ENCODE assay signal across 7 cellular contexts in genomic region chr17:7839199-7839889, GRCh38. TPM values are rescaled to one million over a fixed set of nuclear protein-coding genes. Genes with fewer than 3 reads are reported as not detected.
DNase-seq lines count a peak whose midpoint lies in the region; ATAC-seq, FAIRE-seq and TF ChIP-seq lines count a peak whose summit lies in the region.

No MANE protein-coding gene starts in this region.

- WGBS in small intestine, 3 donors = 19 to 47% (median 38%) methylated on average over 6 of the region's 6 CpGs

- peaks cover 83% of the 10 kb centered on the region for H3K4me1 Mint-ChIP-seq in T-helper 17 cell
- H3K4me1 Mint-ChIP-seq in glutamatergic neuron (ENCODE audit: low read depth, unreplicated experiment) = peaks cover 33% of the 10 kb centered on the region

- DNase-seq in HL-60 (ENCODE audit: low read depth in 1 of 2, low spot score in 1 of 2) (peak in 1 of 2 experiments; percentile 87), T-helper 17 cell (no peak), glutamatergic neuron (no peak), small intestine (peak; percentile 85), kidney glomerular epithelial cell (lab: John Stamatoyannopoulos, UW) (no peak)

- H3K4me3 Mint-ChIP-seq in T-helper 17 cell = peak overlapping the region; percentile 86
- peak overlapping the region; percentile 97 for H3K4me3 Mint-ChIP-seq in glutamatergic neuron (ENCODE audit: unreplicated experiment)

- no peaks in the 10 kb centered on the region for H3K27me3 Mint-ChIP-seq in T-helper 17 cell
- peaks cover 50% of the 10 kb centered on the region for H3K27me3 Mint-ChIP-seq in glutamatergic neuron (ENCODE audit: unreplicated experiment)

- ATAC-seq in T-helper 17 cell (no peak), HG03280 (IDR thresholded peaks at IDR 0.05; ENCODE audit: unreplicated experiment) (no peak), HG02571 (IDR thresholded peaks at IDR 0.05; ENCODE audit: unreplicated experiment) (no peak)

- TF ChIP-seq CTCF in HL-60 (IDR thresholded peaks at IDR 0.05; ENCODE audit: insufficient read depth, low read length) (no peak), glutamatergic neuron (IDR thresholded peaks at IDR 0.05; ENCODE audit: partially characterized antibody, unreplicated experiment) (no peak)

- H3K27ac ChIP-seq in HL-60 (replicated peaks) = peak overlapping the region; percentile 95
- H3K27ac ChIP-seq in small intestine (ENCODE audit: low read depth in 1 of 2, low read length in 1 of 2) = peak overlapping the region; percentile 45 to 67

- H3K4me1 ChIP-seq in small intestine (ENCODE audit: control insufficient read depth in 2 of 2, insufficient read depth in 1 of 2, low read depth in 1 of 2, low read length in 1 of 2) = peaks cover 4 to 16% of the 10 kb centered on the region in 2 donors

- H3K27me3 ChIP-seq in HL-60 (ENCODE audit: insufficient read depth, poor library complexity, severe bottlenecking) (no peaks in the 10 kb centered on the region), small intestine (ENCODE audit: control insufficient read depth in 2 of 2, insufficient read depth in 2 of 2, low read length in 2 of 2) (no peaks in the 10 kb centered on the region)

- no peaks in the 10 kb centered on the region for H3K36me3 ChIP-seq in small intestine (ENCODE audit: control insufficient read depth in 2 of 2, insufficient read depth in 2 of 2, low read length in 2 of 2)

- H3K4me3 ChIP-seq in HL-60 (replicated peaks; ENCODE audit: insufficient read depth, low read length) (peak overlapping the region; percentile 34), small intestine (ENCODE audit: low read depth in 1 of 2, low read length in 2 of 2) (peak overlapping the region in 1 of 2 donors; percentile 50)

- H3K9me3 ChIP-seq in T-helper 17 cell (ENCODE audit: control insufficient read depth, low read length, poor library complexity, severe bottlenecking) (no peaks in the 10 kb centered on the region), small intestine (ENCODE audit: control insufficient read depth, low read depth) (no peaks in the 10 kb centered on the region)

- peaks cover 10% of the 10 kb centered on the region for H3K36me3 Mint-ChIP-seq in T-helper 17 cell (ENCODE audit: low read depth)
- H3K36me3 Mint-ChIP-seq in glutamatergic neuron (ENCODE audit: unreplicated experiment) = peaks cover 5% of the 10 kb centered on the region

- no peak for FAIRE-seq in small intestine (lab: Jason Lieb, UNC)

- peaks cover 50% of the 10 kb centered on the region for H3K9me3 Mint-ChIP-seq in glutamatergic neuron (ENCODE audit: unreplicated experiment)

- peak overlapping the region; percentile 100 for H3K27ac Mint-ChIP-seq in T-helper 17 cell
- H3K27ac Mint-ChIP-seq in glutamatergic neuron (ENCODE audit: unreplicated experiment) = peak overlapping the region; percentile 98

RNA-seq across cellular contexts. Expression of gene KDM6B, which starts 5.3 kb away (rescaled TPM):
- total RNA-seq in T-helper 17 cell = 100 to 1,000 TPM; 207 to 231 TPM
- 191 TPM for total RNA-seq in glutamatergic neuron (ENCODE audit: unreplicated experiment)
- polyA plus RNA-seq in small intestine = 10 to 100 TPM in 2 of 3 donors, 1 to 10 TPM in 1; 8.4 to 26.1 (median 11.2) TPM

RNA-seq across cellular contexts. Expression of gene TMEM88, which starts 15.5 kb away (rescaled TPM):
- 10 to 100 TPM; 31.0 to 31.3 TPM for total RNA-seq in T-helper 17 cell
- total RNA-seq in glutamatergic neuron (ENCODE audit: unreplicated experiment) = 23.7 TPM
- 10 to 100 TPM in 1 of 3 donors, 1 to 10 TPM in 2; 3.8 to 17.5 (median 8.9) TPM for polyA plus RNA-seq in small intestine

RNA-seq across cellular contexts. Expression of gene NAA38, which starts 18.0 kb away (rescaled TPM):
- total RNA-seq in T-helper 17 cell = 10 to 100 TPM; 26.8 to 30.3 TPM
- 49.7 TPM for total RNA-seq in glutamatergic neuron (ENCODE audit: unreplicated experiment)
- 100 to 1,000 TPM in 1 of 3 donors, 10 to 100 TPM in 2; 70.0 to 142 (median 76.7) TPM for polyA plus RNA-seq in small intestine

RNA-seq across cellular contexts. Expression of gene CYB5D1, which starts 18.5 kb away (rescaled TPM):
- 10 to 100 TPM in 1 of 2 donors, 1 to 10 TPM in 1; 9.3 to 14.9 TPM for total RNA-seq in T-helper 17 cell
- total RNA-seq in glutamatergic neuron (ENCODE audit: unreplicated experiment) = 9.2 TPM
- 1 to 10 TPM; 4.9 to 7.9 (median 4.9) TPM for polyA plus RNA-seq in small intestine

RNA-seq across cellular contexts. Expression of gene CHD3, which starts 49.2 kb away (rescaled TPM):
- total RNA-seq in T-helper 17 cell = 100 to 1,000 TPM; 219 TPM
- 129 TPM for total RNA-seq in glutamatergic neuron (ENCODE audit: unreplicated experiment)
- 10 to 100 TPM; 23.7 to 60.4 (median 25.7) TPM for polyA plus RNA-seq in small intestine
